ENCODE assay signal across 8 cellular contexts in the genomic region with DNA sequence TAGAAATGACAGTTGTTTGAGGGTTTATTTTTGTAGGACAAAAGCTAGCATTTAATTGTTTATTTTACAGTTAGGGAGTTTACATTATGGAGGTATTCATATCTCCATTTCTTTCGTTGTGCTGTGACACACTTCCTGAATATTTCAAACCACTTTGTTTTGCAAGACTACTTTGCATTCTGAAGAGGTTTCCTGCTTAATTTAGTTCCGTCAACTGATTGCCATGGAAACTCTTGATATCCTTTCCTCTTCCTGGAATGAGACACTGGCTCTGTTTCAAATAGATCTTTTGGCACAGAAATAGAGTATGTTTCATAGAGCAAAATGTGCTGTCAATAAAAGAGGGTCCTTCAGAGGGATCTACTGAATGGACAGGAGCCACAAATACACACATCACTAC.
DNase-seq lines count a peak whose midpoint lies in the region; ATAC-seq and TF ChIP-seq lines count a peak whose summit lies in the region.

No MANE protein-coding gene starts in this region.

- no peak overlapping the region for H3K4me3 ChIP-seq in vagina
- H3K4me3 ChIP-seq in Karpas-422 (ENCODE audit: low read length) = no peak overlapping the region

- no peaks in the 10 kb centered on the region for H3K79me2 ChIP-seq in Karpas-422 (ENCODE audit: low read length)

- no peaks in the 10 kb centered on the region for H3K36me3 ChIP-seq in vagina
- H3K36me3 ChIP-seq in Karpas-422 (ENCODE audit: insufficient read depth, low read length) = no peaks in the 10 kb centered on the region

- TF ChIP-seq CTCF in RWPE1 (conservative IDR thresholded peaks at IDR 0.05; ENCODE audit: low read depth) = no peak
- no peak for TF ChIP-seq CTCF in vagina (IDR thresholded peaks at IDR 0.05)

- POLR2A ChIA-PET in RWPE1 (lab: Yijun Ruan, JAX; ENCODE audit: low non-redundant PET) = no interaction called here

- H3K9me2 ChIP-seq in Karpas-422 (replicated peaks; ENCODE audit: insufficient read depth, low read length) = no peaks in the 10 kb centered on the region

- no peaks in the 10 kb centered on the region for H3K9me3 ChIP-seq in vagina
- H3K9me3 ChIP-seq in Karpas-422 (ENCODE audit: low read length) = no peaks in the 10 kb centered on the region

- H2AFZ ChIP-seq in Karpas-422 (ENCODE audit: low read length) = no peak overlapping the region

- H4K20me1 ChIP-seq in Karpas-422 (ENCODE audit: insufficient read depth, low read depth, low read length) = no peaks in the 10 kb centered on the region

- no peak for TF ChIP-seq POLR2A in vagina (IDR thresholded peaks at IDR 0.05)

- intact Hi-C loops in vagina (cut with DNase I) = no loop called here

- DNase-seq in NCI-H345 (lab: John Stamatoyannopoulos, UW) (peak; percentile 28), NCI-H345 treated with DMSO at 0.1 percent for 48 hours (lab: John Stamatoyannopoulos, UW; ENCODE audit: unreplicated experiment) (no peak), RWPE1 (ENCODE audit: low spot score) (peak; percentile 37), foreskin melanocyte (peak; percentile 59), smooth muscle cell of the brain vasculature (ENCODE audit: low read depth, low spot score) (peak; percentile 20), vagina (ENCODE audit: extremely low spot score in 2 of 2) (no peak), Karpas-422 (no peak)

- CTCF ChIA-PET in RWPE1 (lab: Yijun Ruan, JAX) = no interaction called here

- no peak overlapping the region for H3K4me2 ChIP-seq in Karpas-422 (ENCODE audit: low read depth, low read length, poor library complexity, severe bottlenecking)

- H3K27me3 ChIP-seq in vagina (no peaks in the 10 kb centered on the region), Karpas-422 (ENCODE audit: low read length) (no peaks in the 10 kb centered on the region)

- ATAC-seq in GM21737 (IDR thresholded peaks at IDR 0.05; ENCODE audit: unreplicated experiment) = no peak

- no peak overlapping the region for H3K9ac ChIP-seq in Karpas-422 (ENCODE audit: low read length)

- H3K4me1 ChIP-seq in vagina (peaks cover 5% of the 10 kb centered on the region), Karpas-422 (ENCODE audit: low read length) (no peaks in the 10 kb centered on the region; the same call in 1 of the 2 replicates)

- H3K27ac ChIP-seq in RWPE1 (no peak overlapping the region), vagina (no peak overlapping the region), Karpas-422 (ENCODE audit: low read length) (no peak overlapping the region)

Comparison
In these comparisons a context has a peak if more than half of its experiments do, and no peak if none do; other contexts are left out.
1. DNase-seq: peak in NCI-H345 (single experiment), RWPE1 (single experiment), foreskin melanocyte (single experiment) and smooth muscle cell of the brain vasculature (single experiment); none in NCI-H345 treated with DMSO at 0.1 percent for 48 hours (single experiment), vagina (0 of 2) and Karpas-422 (single experiment).